Comparison of ENCODE assay signal across 14 cellular contexts in the genomic region with DNA sequence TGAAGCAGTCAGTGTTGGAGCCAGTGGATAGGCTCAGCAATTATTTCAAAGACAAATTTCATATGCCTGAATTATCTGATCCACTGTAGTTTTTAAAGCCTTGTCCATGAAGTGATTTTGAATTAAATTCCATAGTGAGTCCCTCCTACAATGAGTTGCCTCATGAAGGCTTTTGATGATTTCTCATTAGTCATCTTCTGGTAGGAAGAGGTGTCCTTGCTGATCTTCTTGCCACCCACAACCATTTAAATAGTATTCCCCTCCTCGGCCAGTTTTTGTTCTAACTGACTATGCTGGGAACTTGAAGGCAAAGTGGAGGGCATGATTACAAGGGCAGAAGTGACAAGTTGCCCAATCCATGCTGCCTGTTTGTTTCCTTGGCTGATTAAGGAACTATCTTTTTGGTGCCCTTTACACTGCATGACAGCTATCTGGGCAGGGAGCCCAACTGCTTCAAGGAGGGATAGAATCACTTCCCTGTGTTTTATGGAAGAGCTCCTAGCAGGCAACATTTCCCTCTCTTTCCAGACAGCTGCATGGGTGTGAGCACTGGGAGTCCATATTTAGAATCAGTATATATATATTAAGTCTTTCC.
DNase-seq lines count a peak whose midpoint lies in the region; ATAC-seq and TF ChIP-seq lines count a peak whose summit lies in the region.
"Had no signal": no experiment of that assay in that cellular context is flagged by ENCODE, and none has a peak within 500 bp of the region (broad histone marks: within the 10 kb centered on the region; RNA-seq: fewer than 3 reads in every experiment).

No MANE protein-coding gene starts in this region.

- no peak overlapping the region for H3K27ac ChIP-seq in BLaER1
- no peak overlapping the region for H3K27ac ChIP-seq in fibroblast of lung (ENCODE audit: insufficient read depth, low read length)

- no peak for TF ChIP-seq POLR2A in NB4 (IDR thresholded peaks at IDR 0.05; ENCODE audit: extremely low read depth, insufficient read length)

- H3K4me1 Mint-ChIP-seq in nephron: peaks cover 22% of the 10 kb centered on the region
- H3K4me1 Mint-ChIP-seq: neural crest cell had no signal

- no peak overlapping the region for H3K4me3 Mint-ChIP-seq in nephron
- H3K4me3 Mint-ChIP-seq: neural crest cell; stimulated activated naive CD8-positive, alpha-beta T cell treated with anti-CD3 and anti-CD28 coated beads, Interleukin-15, Interleukin-2, amounts not matched to agents 100 ng/mL and 50 ng/mL, for 24 hours had no signal

- H2AFZ ChIP-seq in fibroblast of lung (ENCODE audit: low read length): no peak overlapping the region

- H3K27me3 ChIP-seq in BLaER1 (no peaks in the 10 kb centered on the region), fibroblast of lung (ENCODE audit: control insufficient read depth, insufficient read depth, low read length) (no peaks in the 10 kb centered on the region)

- H3K4me1 ChIP-seq in BLaER1: peaks cover 33% of the 10 kb centered on the region
- H3K4me1 ChIP-seq in fibroblast of lung (ENCODE audit: control insufficient read depth, extremely low read depth, insufficient read depth, low read length): no peaks in the 10 kb centered on the region
- H3K4me1 ChIP-seq: HAP-1 had no signal

- no peaks in the 10 kb centered on the region for H3K36me3 Mint-ChIP-seq in nephron (ENCODE audit: low read depth)

- peak overlapping the region; percentile 26 for H3K4me2 ChIP-seq in BLaER1
- H3K4me2 ChIP-seq in fibroblast of lung (ENCODE audit: extremely low read depth, insufficient read depth, low read length): no peak overlapping the region

- H4K20me1 ChIP-seq in BLaER1 (no peaks in the 10 kb centered on the region), fibroblast of lung (ENCODE audit: control insufficient read depth, extremely low read depth, insufficient read depth, low read length) (no peaks in the 10 kb centered on the region)

- TF ChIP-seq CTCF in NB4 (IDR thresholded peaks at IDR 0.05; ENCODE audit: low read depth, low read length) (no peak), fibroblast of lung (conservative IDR thresholded peaks at IDR 0.05 in 1 of 2, IDR thresholded peaks at IDR 0.05 in 1 of 2; ENCODE audit: low read depth in 1 of 2, low read length in 2 of 2) (no peak), nephron (IDR thresholded peaks at IDR 0.05; ENCODE audit: unreplicated experiment in 3 of 3) (no peak)

- H3K36me3 ChIP-seq in BLaER1: no peaks in the 10 kb centered on the region
- no peaks in the 10 kb centered on the region for H3K36me3 ChIP-seq in fibroblast of lung (ENCODE audit: control insufficient read depth, insufficient read depth, low read length)
- H3K36me3 ChIP-seq: HAP-1 had no signal

- no peaks in the 10 kb centered on the region for H3K27me3 Mint-ChIP-seq in nephron (ENCODE audit: low read depth)
- H3K27me3 Mint-ChIP-seq: stimulated activated naive CD8-positive, alpha-beta T cell treated with anti-CD3 and anti-CD28 coated beads, Interleukin-15, Interleukin-2, amounts not matched to agents 100 ng/mL and 50 ng/mL, for 24 hours had no signal

- no peaks in the 10 kb centered on the region for H3K79me2 ChIP-seq in fibroblast of lung (ENCODE audit: control insufficient read depth, insufficient read depth, low read length)

- no peak for ATAC-seq in GM18909 (IDR thresholded peaks at IDR 0.05; ENCODE audit: poor library complexity, unreplicated experiment)

- peak; percentile 2 for DNase-seq in NB4 (ENCODE audit: low read depth)
- DNase-seq in fibroblast of lung (ENCODE audit: low read depth in 2 of 2): peak; percentile 26 to 44
- no peak for DNase-seq in NCI-H128 (lab: John Stamatoyannopoulos, UW; ENCODE audit: unreplicated experiment)
- DNase-seq in foreskin melanocyte: no peak
- DNase-seq in NCI-H1436 treated with DMSO at 0.1 percent for 48 hours (lab: John Stamatoyannopoulos, UW): no peak
- DNase-seq: NCI-H1092 treated with DMSO at 0.1 percent for 48 hours; stimulated activated CD4-positive, alpha-beta T cell treated with anti-CD3 and anti-CD28 coated beads, Interleukin-1b, Interleukin-23, amount 100 ng/mL, for 48 hours; T1000 had no signal

- H3K9ac ChIP-seq in BLaER1 (no peak overlapping the region), fibroblast of lung (ENCODE audit: insufficient read depth, low read length) (no peak overlapping the region)

- H3K9me3 ChIP-seq in BLaER1 (no peaks in the 10 kb centered on the region), fibroblast of lung (ENCODE audit: control insufficient read depth, insufficient read depth, low read depth, low read length) (no peaks in the 10 kb centered on the region)
- H3K9me3 ChIP-seq: HAP-1 had no signal

- H3K27ac Mint-ChIP-seq in nephron: peak overlapping the region in 2 of 3 experiments; percentile 57 to 89
- H3K27ac Mint-ChIP-seq: stimulated activated naive CD8-positive, alpha-beta T cell treated with anti-CD3 and anti-CD28 coated beads, Interleukin-15, Interleukin-2, amounts not matched to agents 100 ng/mL and 50 ng/mL, for 24 hours had no signal

- H3K9me3 Mint-ChIP-seq in nephron: no peaks in the 10 kb centered on the region

- no peak overlapping the region for H3K4me3 ChIP-seq in BLaER1
- H3K4me3 ChIP-seq in NB4 (ENCODE audit: low read depth, low read length): no peak overlapping the region
- no peak overlapping the region for H3K4me3 ChIP-seq in fibroblast of lung (replicated peaks in 1 of 4; ENCODE audit: control extremely low read depth in 1 of 4, insufficient read depth in 1 of 4, low read depth in 3 of 4, low read length in 4 of 4)
- H3K4me3 ChIP-seq: HAP-1 had no signal

Comparison
In these comparisons a context has a peak if more than half of its experiments do, and no peak if none do; other contexts are left out.
1. DNase-seq: peak in NB4 (single experiment) and fibroblast of lung (2 of 2); none in NCI-H128 (single experiment), foreskin melanocyte (single experiment) and NCI-H1436 treated with DMSO at 0.1 percent for 48 hours (single experiment).